2 cellular contexts compared by ENCODE assay signal in genomic region chr5:76427481-76428140, GRCh38.
TF ChIP-seq lines count a peak whose summit lies in the region.

No MANE protein-coding gene starts in this region.

TF ChIP-seq in A549, 52 proteins besides CTCF, POLR2A, EP300 and RAD21:
- TF ChIP-seq ELK1 (IDR thresholded peaks at IDR 0.05; ENCODE audit: low read depth, low read length) = no peak
- no peak for TF ChIP-seq RCOR1 (IDR thresholded peaks at IDR 0.05; ENCODE audit: low read depth, low read length)

TF ChIP-seq in H1, 55 proteins besides CTCF, POLR2A, EP300 and RAD21:
- TF ChIP-seq GTF2F1 (IDR thresholded peaks at IDR 0.05; ENCODE audit: borderline replicate concordance, low read depth, low read length) (no peak), ASH2L (IDR thresholded peaks at IDR 0.05; ENCODE audit: low read length) (peak; percentile 23), ZNF274 (IDR thresholded peaks at IDR 0.05; ENCODE audit: borderline replicate concordance, extremely low read depth, low read length) (no peak)
